ENCODE assay signal across 29 cellular contexts in genomic region chr3:55412580-55412979, GRCh38.
"Had no signal": no experiment of that assay in that cellular context is flagged by ENCODE, and none has a peak within 500 bp of the region (broad histone marks: within the 10 kb centered on the region; RNA-seq: fewer than 3 reads in every experiment).

No MANE protein-coding gene starts in this region.

- H3K4me1 ChIP-seq: ascending aorta, breast epithelium, esophagus muscularis mucosa, gastroesophageal sphincter had no signal

- H3K27me3 ChIP-seq: ascending aorta, breast epithelium, cardiac muscle cell, esophagus muscularis mucosa, foreskin keratinocyte, gastroesophageal sphincter had no signal

- H3K9me3 ChIP-seq: ascending aorta, breast epithelium, esophagus muscularis mucosa, gastroesophageal sphincter had no signal

- H3K4me3 ChIP-seq: ascending aorta, breast epithelium, cardiac muscle cell, coronary artery, dorsolateral prefrontal cortex, esophagus muscularis mucosa, gastroesophageal sphincter had no signal

- DNase-seq: activated CD4-positive, alpha-beta memory T cell treated with anti-CD3 and anti-CD28 coated beads, Interleukin-2, amount 10 ng/mL, durations not matched to agents 7 days and 5 days; activated CD4-positive, alpha-beta T cell treated with anti-CD3 and anti-CD28 coated beads for 4 hours; activated CD4-positive, alpha-beta T cell treated with anti-CD3 and anti-CD28 coated beads, Interleukin-2, amount 10 ng/mL, durations not matched to agents 7 days and 5 days; activated CD4-positive, alpha-beta T cell treated with anti-CD3 and anti-CD28 coated beads, Interleukin-2, amount 50 U/mL, for 4 hours; activated CD4-positive, CD25-positive, alpha-beta regulatory T cell; activated CD4-positive, CD25-positive, alpha-beta regulatory T cell treated with anti-CD3 and anti-CD28 coated beads, Interleukin-2, amount 50 U/mL, for 72 hours; activated CD8-positive, alpha-beta memory T cell treated with anti-CD3 and anti-CD28 coated beads, Interleukin-2, amount 50 U/mL, for 48 hours; activated gamma-delta T cell; activated naive CD4-positive, alpha-beta T cell; activated naive CD4-positive, alpha-beta T cell treated with anti-CD3 and anti-CD28 coated beads, Interleukin-2, amount 10 ng/mL, durations not matched to agents 7 days and 5 days; activated naive CD8-positive, alpha-beta T cell treated with anti-CD3 and anti-CD28 coated beads, Interleukin-2, amount 10 ng/mL, durations not matched to agents 7 days and 5 days; activated T-cell treated with anti-CD3 and anti-CD28 coated beads for 4 hours; activated T-cell treated with anti-CD3 and anti-CD28 coated beads, Interleukin-2, amount 50 U/mL, for 24 hours; activated T-cell treated with anti-CD3 and anti-CD28 coated beads, Interleukin-2, amount 50 U/mL, for 72 hours; central memory CD4-positive, alpha-beta T cell; cerebellar nuclear complex; dorsolateral prefrontal cortex; effector memory CD4-positive, alpha-beta T cell; erythroblast; foreskin keratinocyte; T-helper 1 cell; T-helper 17 cell; T1000 had no signal

- H3K36me3 ChIP-seq: ascending aorta, breast epithelium, cardiac muscle cell, esophagus muscularis mucosa, gastroesophageal sphincter had no signal

- H3K27ac ChIP-seq: ascending aorta, breast epithelium, cardiac muscle cell, coronary artery, dorsolateral prefrontal cortex, esophagus muscularis mucosa, foreskin keratinocyte, gastroesophageal sphincter had no signal
